ENCODE assay signal across 27 cellular contexts in the genomic region with DNA sequence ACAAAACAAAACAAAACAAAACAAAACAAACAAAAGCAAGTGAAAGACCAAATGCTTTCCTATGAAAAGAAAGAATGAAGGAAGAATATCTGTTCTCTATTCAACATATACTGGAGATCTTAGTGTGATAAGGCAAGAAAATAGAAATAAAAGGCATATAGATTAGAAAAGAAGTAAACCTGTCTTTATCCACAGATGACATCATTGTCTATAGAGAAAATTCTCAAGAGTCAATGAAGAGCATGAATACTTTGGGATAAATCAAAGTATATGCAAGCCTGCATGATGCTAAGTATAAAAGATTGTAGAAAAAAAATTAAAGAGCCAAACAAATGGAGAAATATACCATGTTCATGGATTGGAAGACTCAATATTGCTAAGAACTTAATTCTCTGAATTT.
"Had no signal": no experiment of that assay in that cellular context is flagged by ENCODE, and none has a peak within 500 bp of the region (broad histone marks: within the 10 kb centered on the region; RNA-seq: fewer than 3 reads in every experiment).

No MANE protein-coding gene starts in this region.

- DNase-seq: colonic mucosa; cortex of kidney; effector CD8-positive, alpha-beta T cell; effector memory CD8-positive, alpha-beta T cell; endodermal cell; erythroblast; esophagus squamous epithelium; foreskin fibroblast; foreskin melanocyte; gastrocnemius medialis; glutamatergic neuron; head of caudate nucleus; heart right ventricle; hippocampal formation; left cardiac atrium; left lung; left ventricle myocardium superior; lower lobe of right lung; mesenchymal stem cell; mucosa of descending colon; naive B cell had no signal

- H3K4me1 ChIP-seq: left lung, lower lobe of right lung had no signal

- H3K27ac ChIP-seq: colonic mucosa, esophagus squamous epithelium, gastrocnemius medialis, heart right ventricle, left lung, lower lobe of right lung had no signal

- H3K4me3 Mint-ChIP-seq: dendritic cell treated with granulocyte-macrophage colony-stimulating factor and Interleukin-4, amounts not matched to agents 40 ng/mL and 50 ng/mL, for 4 days; effector memory CD8-positive, alpha-beta T cell; endodermal cell; mesothelial cell of epicardium; naive B cell had no signal

- ATAC-seq: effector memory CD8-positive, alpha-beta T cell; esophagus mucosa; gastrocnemius medialis; heart right ventricle; left cardiac atrium; left lung; left ventricle myocardium superior; lower lobe of right lung; mucosa of descending colon had no signal

- H3K27me3 ChIP-seq: colonic mucosa, esophagus squamous epithelium, gastrocnemius medialis, heart right ventricle, left lung had no signal

- H3K4me1 Mint-ChIP-seq: endodermal cell had no signal

- H3K9me3 Mint-ChIP-seq: dendritic cell treated with granulocyte-macrophage colony-stimulating factor and Interleukin-4, amounts not matched to agents 40 ng/mL and 50 ng/mL, for 4 days; effector memory CD8-positive, alpha-beta T cell; endodermal cell; naive B cell had no signal

- H3K36me3 ChIP-seq: colonic mucosa, gastrocnemius medialis had no signal

- H3K4me3 ChIP-seq: colonic mucosa, esophagus squamous epithelium, gastrocnemius medialis, heart right ventricle, left lung, lower lobe of right lung, mucosa of descending colon had no signal

- H3K27ac Mint-ChIP-seq: dendritic cell treated with granulocyte-macrophage colony-stimulating factor and Interleukin-4, amounts not matched to agents 40 ng/mL and 50 ng/mL, for 4 days; effector memory CD8-positive, alpha-beta T cell; endodermal cell; mesothelial cell of epicardium; naive B cell had no signal

- H3K9me3 ChIP-seq: colonic mucosa, esophagus squamous epithelium, gastrocnemius medialis, lower lobe of right lung, mucosa of descending colon had no signal

- H3K27me3 Mint-ChIP-seq: dendritic cell treated with granulocyte-macrophage colony-stimulating factor and Interleukin-4, amounts not matched to agents 40 ng/mL and 50 ng/mL, for 4 days; effector memory CD8-positive, alpha-beta T cell; naive B cell had no signal

- FAIRE-seq: endometrium, islet of Langerhans, keratinocyte had no signal
